7 cellular contexts compared by ENCODE assay signal in the genomic region with DNA sequence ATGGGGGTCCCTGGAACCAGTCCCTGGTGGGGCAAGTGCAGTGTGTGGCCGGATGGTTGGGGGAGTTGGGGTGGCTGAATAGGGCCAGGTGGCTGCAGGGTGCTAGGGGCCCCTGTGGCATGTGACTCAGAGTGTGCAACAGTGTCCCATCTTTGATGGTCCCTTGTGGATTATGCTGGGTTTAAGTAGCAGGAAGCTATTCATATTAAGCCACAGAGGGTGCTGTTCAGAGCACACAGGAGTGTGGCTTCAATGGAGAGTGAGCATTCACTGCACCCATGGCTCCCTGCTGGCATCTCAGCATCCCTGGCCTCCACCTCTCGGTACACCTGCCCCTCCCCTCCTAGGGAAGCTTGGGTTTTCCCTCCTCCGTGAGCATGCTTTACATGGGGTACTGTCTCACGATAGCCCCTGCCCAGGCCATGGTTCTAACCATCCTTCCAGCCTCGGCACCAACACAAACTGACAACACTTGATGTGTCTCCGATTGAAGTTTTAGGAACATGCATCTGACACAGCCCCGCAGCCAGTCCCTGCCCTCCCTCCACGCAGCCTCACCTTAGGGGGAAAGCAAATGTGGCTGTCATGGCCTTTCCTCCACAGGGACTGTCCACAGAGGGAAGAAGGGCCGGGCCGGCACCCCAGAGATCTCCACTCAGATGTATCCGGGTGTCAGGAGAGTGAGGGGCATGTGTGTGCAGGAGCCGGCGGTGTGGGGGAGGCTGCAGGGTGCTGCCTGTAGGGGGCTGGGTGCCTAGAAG. TPM values are rescaled to one million over a fixed set of nuclear protein-coding genes. Genes with fewer than 3 reads are reported as not detected.
DNase-seq lines count a peak whose midpoint lies in the region; ATAC-seq and TF ChIP-seq lines count a peak whose summit lies in the region.

No MANE protein-coding gene starts in this region.

- peak overlapping the region; percentile 55 for H3K4me3 Mint-ChIP-seq in activated CD8-positive, alpha-beta T cell treated with anti-CD3 and anti-CD28 coated beads for 36 hours

- no peak for TF ChIP-seq CTCF in activated CD8-positive, alpha-beta T cell treated with anti-CD3 and anti-CD28 coated beads for 36 hours (IDR thresholded peaks at IDR 0.05)
- TF ChIP-seq CTCF in mucosa of descending colon (IDR thresholded peaks at IDR 0.05), result no peak

- DNase-seq in HT1080 (ENCODE audit: low read depth) (peak; percentile 38), mucosa of descending colon (peak in 2 of 3 donors; percentile 34 to 54), mesenteric fat pad (ENCODE audit: low spot score) (no peak)
- peak; percentile 63 for DNase-seq in activated CD8-positive, alpha-beta T cell treated with anti-CD3 and anti-CD28 coated beads for 36 hours
- DNase-seq in stimulated activated CD4-positive, alpha-beta T cell treated with anti-CD3 and anti-CD28 coated beads, Interleukin-2, amount 100 ng/mL, for 48 hours, result no peak

- H3K4me1 Mint-ChIP-seq in activated CD8-positive, alpha-beta T cell treated with anti-CD3 and anti-CD28 coated beads for 36 hours (ENCODE audit: low read depth), result peaks cover 62% of the 10 kb centered on the region

- H3K9me3 Mint-ChIP-seq in activated CD8-positive, alpha-beta T cell treated with anti-CD3 and anti-CD28 coated beads for 36 hours, result peaks cover 10% of the 10 kb centered on the region

- H3K27ac Mint-ChIP-seq in activated CD8-positive, alpha-beta T cell treated with anti-CD3 and anti-CD28 coated beads for 36 hours, result peak overlapping the region; percentile 83

- peaks cover 12% of the 10 kb centered on the region for H3K36me3 Mint-ChIP-seq in activated CD8-positive, alpha-beta T cell treated with anti-CD3 and anti-CD28 coated beads for 36 hours (ENCODE audit: low read depth)

- peaks cover 16% of the 10 kb centered on the region for H3K4me1 ChIP-seq in mucosa of descending colon (ENCODE audit: low read depth)

- POLR2A ChIA-PET in activated CD8-positive, alpha-beta T cell treated with anti-CD3 and anti-CD28 coated beads for 36 hours (lab: Charles Lee), result interaction anchor here (0.6 to 13.7 kb wide), 10 partner anchors 14 to 1281 kb away, joined by 3 to 155 read pairs (median 3); a partner anchor contains a TSS

- no peaks in the 10 kb centered on the region for H3K36me3 ChIP-seq in mucosa of descending colon (ENCODE audit: low read depth)

- no peak overlapping the region for H3K4me3 ChIP-seq in mucosa of descending colon

- intact Hi-C loops in activated CD8-positive, alpha-beta T cell treated with anti-CD3 and anti-CD28 coated beads for 36 hours (cut with micrococcal nuclease), result loop anchor here (5.0 kb wide), 1 partner anchor 35 kb away; no protein-coding TSS in a partner anchor
- intact Hi-C loops in mucosa of descending colon (cut with DNase I, micrococcal nuclease), result no loop called here

- ATAC-seq in GM18502 (IDR thresholded peaks at IDR 0.05; ENCODE audit: poor library complexity, unreplicated experiment) (peak; percentile 73), GM21515 (IDR thresholded peaks at IDR 0.05; ENCODE audit: unreplicated experiment) (peak; percentile 54), mucosa of descending colon (peak; percentile 14)
- ATAC-seq in activated CD8-positive, alpha-beta T cell treated with anti-CD3 and anti-CD28 coated beads for 36 hours, result peak; percentile 62

- CTCF ChIA-PET in activated CD8-positive, alpha-beta T cell treated with anti-CD3 and anti-CD28 coated beads for 36 hours (lab: Charles Lee), result interaction anchor here (0.9 to 4.2 kb wide), 4 partner anchors 15 to 58 kb away, joined by 3 to 17 read pairs (median 9); no protein-coding TSS in a partner anchor

- no peaks in the 10 kb centered on the region for H3K9me3 ChIP-seq in mucosa of descending colon

- no peaks in the 10 kb centered on the region for H3K27me3 Mint-ChIP-seq in activated CD8-positive, alpha-beta T cell treated with anti-CD3 and anti-CD28 coated beads for 36 hours

RNA-seq across cellular contexts. Expression of a gene that starts 30.4 kb away (rescaled TPM):
- 65.0 and 86.7 TPM in 2 replicates for total RNA-seq in HT1080 (2014; rRNA removed; shearing (Covaris generic))
- polyA plus RNA-seq in HT1080 (2015; cell fraction: cytosol; rRNA removed), result 110 and 112 TPM in 2 replicates
- polyA plus RNA-seq in HT1080 (2015; cell fraction: nucleus; rRNA removed), result 81.6 and 86.9 TPM in 2 replicates
- total RNA-seq in activated CD8-positive, alpha-beta T cell treated with anti-CD3 and anti-CD28 coated beads for 36 hours, result 10 to 100 TPM; 81.5 to 88.6 TPM
- total RNA-seq in mucosa of descending colon (10 to 100 TPM; 54.6 to 88.5 (median 77.3) TPM), mesenteric fat pad (181 TPM)

Comparison
In these comparisons a context has a peak if more than half of its experiments do, and no peak if none do; other contexts are left out.
1. ATAC-seq: peak in every context shown above with its lines; median percentile 73 in GM18502; 62 in activated CD8-positive, alpha-beta T cell treated with anti-CD3 and anti-CD28 coated beads for 36 hours; 54 in GM21515; 14 in mucosa of descending colon.
2. DNase-seq: peak in HT1080 (single experiment), activated CD8-positive, alpha-beta T cell treated with anti-CD3 and anti-CD28 coated beads for 36 hours (single experiment) and mucosa of descending colon (2 of 3); none in mesenteric fat pad (single experiment) and stimulated activated CD4-positive, alpha-beta T cell treated with anti-CD3 and anti-CD28 coated beads, Interleukin-2, amount 100 ng/mL, for 48 hours (0 of 2).